In genomic region chr20:23441850-23442313, GRCh38 we compare ENCODE assay signal across 1 cellular context.
TF ChIP-seq lines count a peak whose summit lies in the region.

No MANE protein-coding gene starts in this region.

TF ChIP-seq in H1, 55 proteins besides CTCF, POLR2A, EP300 and RAD21:
- TF ChIP-seq YY1 (IDR thresholded peaks at IDR 0.05; ENCODE audit: low read depth, low read length) = 0 out of 2 replicates have a peak, but pooled peaks have one; percentile 32
- TF ChIP-seq GABPA (IDR thresholded peaks at IDR 0.05; ENCODE audit: borderline replicate concordance, insufficient read depth, low read length) = no peak
- TF ChIP-seq NRF1 (IDR thresholded peaks at IDR 0.05; ENCODE audit: low read depth, low read length) = no peak
- TF ChIP-seq EZH2 (IDR thresholded peaks at IDR 0.05; ENCODE audit: low read depth, low read length, severe bottlenecking) = no peak
- no peak for TF ChIP-seq CHD1 (IDR thresholded peaks at IDR 0.05; ENCODE audit: low read depth, low read length)
- TF ChIP-seq FOSL1 (IDR thresholded peaks at IDR 0.05; ENCODE audit: insufficient read depth, low read depth, low read length) = no peak
- TF ChIP-seq NANOG (IDR thresholded peaks at IDR 0.05; ENCODE audit: insufficient read depth, low read depth, low read length, poor library complexity, severe bottlenecking) = no peak
- no peak for TF ChIP-seq EGR1 (IDR thresholded peaks at IDR 0.05; ENCODE audit: borderline replicate concordance, low read depth, low read length)
- no peak for TF ChIP-seq RNF2 (IDR thresholded peaks at IDR 0.05; ENCODE audit: borderline replicate concordance, low read depth, low read length, missing control alignments, poor library complexity, severe bottlenecking)
- TF ChIP-seq MAX (IDR thresholded peaks at IDR 0.05) = 0 out of 2 replicates have a peak, but pooled peaks have one; percentile 22
